8 cellular contexts compared by ENCODE assay signal in genomic region chr6:85677243-85677956, GRCh38. TPM values are rescaled to one million over a fixed set of nuclear protein-coding genes. Genes with fewer than 3 reads are reported as not detected.
DNase-seq lines count a peak whose midpoint lies in the region; ATAC-seq, FAIRE-seq and TF ChIP-seq lines count a peak whose summit lies in the region.

No MANE protein-coding gene starts in this region.

- ATAC-seq in GM21390 (IDR thresholded peaks at IDR 0.05; ENCODE audit: unreplicated experiment) (no peak), HG03139 (IDR thresholded peaks at IDR 0.05; ENCODE audit: unreplicated experiment) (no peak)

- H4K8ac ChIP-seq in mesendoderm (ENCODE audit: low read depth, low read length): no peak overlapping the region

- no peak for TF ChIP-seq POLR2A in uterus (IDR thresholded peaks at IDR 0.05)

- no peaks in the 10 kb centered on the region for H3K27me3 ChIP-seq in bronchial epithelial cell (ENCODE audit: control insufficient read depth, insufficient read depth, low read length)
- H3K27me3 ChIP-seq in mesendoderm (ENCODE audit: insufficient read depth, low read length, poor library complexity): no peaks in the 10 kb centered on the region
- no peaks in the 10 kb centered on the region for H3K27me3 ChIP-seq in uterus

- no peak overlapping the region for H2BK5ac ChIP-seq in mesendoderm (ENCODE audit: low read length)

- intact Hi-C loops in uterus (cut with DNase I; ENCODE audit: low total_unique reads): loop anchor here (5.0 kb wide), 1 partner anchor 35 kb away; the partner anchor contains the start of gene SYNCRIP

- no peaks in the 10 kb centered on the region for H3K36me3 ChIP-seq in bronchial epithelial cell (ENCODE audit: control insufficient read depth, insufficient read depth, low read length)
- H3K36me3 ChIP-seq in mesendoderm (ENCODE audit: control insufficient read depth, insufficient read depth, low read length): peaks cover 8% of the 10 kb centered on the region
- H3K36me3 ChIP-seq in uterus: no peaks in the 10 kb centered on the region

- no peak overlapping the region for H3K4ac ChIP-seq in mesendoderm (ENCODE audit: low read depth, low read length)

- WGBS in mesendoderm (ENCODE audit: extremely low coverage, insufficient coverage, low lambda C conversion rate): no CpG with 5 or more reads among the region's 12 CpGs

- peaks cover 47% of the 10 kb centered on the region for H3K79me2 ChIP-seq in mesendoderm (ENCODE audit: control insufficient read depth, insufficient read depth, low read length)

- no peak overlapping the region for H2BK120ac ChIP-seq in mesendoderm (ENCODE audit: low read depth, low read length)

- FAIRE-seq in bronchial epithelial cell (lab: Jason Lieb, UNC): no peak

- no peak overlapping the region for H4K5ac ChIP-seq in mesendoderm (ENCODE audit: low read length)

- H3K56ac ChIP-seq in mesendoderm (ENCODE audit: low read length): peak overlapping the region; percentile 99

- H3K18ac ChIP-seq in mesendoderm (ENCODE audit: low read length): no peak overlapping the region

- no peak overlapping the region for H2AK5ac ChIP-seq in mesendoderm (ENCODE audit: low read length)

- TF ChIP-seq CTCF in LNCaP clone FGC (IDR thresholded peaks at IDR 0.05; ENCODE audit: control insufficient read depth, extremely low read depth, insufficient read depth) (peak; percentile 17; the same call in 1 of the 2 replicates), bronchial epithelial cell (IDR thresholded peaks at IDR 0.05; ENCODE audit: insufficient read depth, low read length, severe bottlenecking) (no peak), uterus (IDR thresholded peaks at IDR 0.05) (peak in 2 of 4 experiments; percentile 13 to 20)

- H3K4me1 ChIP-seq in mesendoderm (ENCODE audit: control insufficient read depth, low read depth, low read length) (no peaks in the 10 kb centered on the region), uterus (no peaks in the 10 kb centered on the region)

- peak overlapping the region; percentile 99 for H3K9ac ChIP-seq in mesendoderm (ENCODE audit: low read length)

- H3K4me3 ChIP-seq in LNCaP clone FGC (ENCODE audit: low read depth, low read length): peak overlapping the region; percentile 77
- peak overlapping the region; percentile 81 for H3K4me3 ChIP-seq in bronchial epithelial cell (ENCODE audit: low read depth, low read length)
- peak overlapping the region; percentile 100 for H3K4me3 ChIP-seq in mesendoderm (ENCODE audit: low read length)
- H3K4me3 ChIP-seq in uterus: peak overlapping the region; percentile 70 to 94

- no peak overlapping the region for H3K23ac ChIP-seq in mesendoderm (ENCODE audit: low read length)

- no peak overlapping the region for H2BK15ac ChIP-seq in mesendoderm (replicated peaks; ENCODE audit: low read depth)

- H3K4me2 ChIP-seq in mesendoderm (ENCODE audit: low read length): peak overlapping the region; percentile 20

- DNase-seq in ELR (ENCODE audit: low read depth): peak; percentile 35
- DNase-seq in LNCaP clone FGC (ENCODE audit: low read depth): no peak
- DNase-seq in bronchial epithelial cell (ENCODE audit: low read depth): no peak
- no peak for DNase-seq in mesendoderm
- no peak for DNase-seq in uterus
- no peak for DNase-seq in activated CD4-positive, alpha-beta T cell treated with anti-CD3 and anti-CD28 coated beads, Interleukin-2, amount 50 U/mL, for 4 hours

- no peaks in the 10 kb centered on the region for H3K9me3 ChIP-seq in uterus

- no peak overlapping the region for H3K27ac ChIP-seq in mesendoderm (ENCODE audit: low read depth, low read length)
- peak overlapping the region; percentile 87 to 91 for H3K27ac ChIP-seq in uterus

- peaks cover 3% of the 10 kb centered on the region for H3K79me1 ChIP-seq in mesendoderm (ENCODE audit: low read length)

RNA-seq across cellular contexts. Expression of gene SYNCRIP, which starts 34.7 kb away (rescaled TPM):
- total RNA-seq in bronchial epithelial cell (48.8 and 66.6 TPM in 2 replicates), uterus (100 to 1,000 TPM in 2 of 4 donors, 10 to 100 TPM in 2; 25.1 to 147 (median 106) TPM)
- 252 TPM for polyA plus RNA-seq in mesendoderm (2013, experiment 1 of 2)
- polyA plus RNA-seq in mesendoderm (2013, experiment 2 of 2): 246 TPM
